Comparison of ENCODE assay signal across 16 cellular contexts in the genomic region with DNA sequence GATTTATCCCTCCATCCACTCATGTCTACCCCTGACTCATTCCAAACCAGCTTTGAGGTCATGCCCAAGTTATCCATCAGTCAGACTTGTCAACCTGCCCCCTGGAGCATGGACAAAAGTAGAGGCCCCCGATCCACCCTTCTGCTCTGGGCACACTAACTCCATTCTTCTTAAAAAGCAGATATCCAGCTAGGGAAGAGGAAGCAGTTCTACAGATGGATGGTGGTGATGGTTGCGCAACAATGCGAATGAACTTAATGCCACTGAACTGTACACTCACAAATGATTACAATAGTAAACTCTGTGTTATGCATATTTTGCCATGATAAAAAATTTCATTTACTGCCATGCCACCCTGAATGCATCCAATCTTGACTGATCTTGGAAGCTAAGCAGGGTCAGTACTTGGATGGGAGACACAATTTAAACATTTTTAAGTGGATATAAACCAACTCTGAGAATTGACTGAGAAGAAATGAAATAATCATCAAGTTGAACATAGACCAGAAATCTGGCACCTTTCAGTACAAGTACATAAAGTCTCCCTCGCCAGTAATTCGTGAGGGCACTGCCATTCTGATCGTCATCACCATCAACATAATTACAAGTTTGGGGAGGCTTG.
A peak's percentile ranks its signal among the peaks of the same experiment; 100 is the strongest.
DNase-seq lines count a peak whose midpoint lies in the region; FAIRE-seq and TF ChIP-seq lines count a peak whose summit lies in the region.
"Had no signal": no experiment of that assay in that cellular context is flagged by ENCODE, and none has a peak within 500 bp of the region (broad histone marks: within the 10 kb centered on the region; RNA-seq: fewer than 3 reads in every experiment).

No MANE protein-coding gene starts in this region.

- no peaks in the 10 kb centered on the region for H3K23me2 ChIP-seq in H1 (ENCODE audit: low read depth, low read length)

- no peak overlapping the region for H3K23ac ChIP-seq in H1 (ENCODE audit: insufficient read length)

- H4K8ac ChIP-seq in H1 (ENCODE audit: extremely low read depth, insufficient read depth, low read length) = no peak overlapping the region

- no peak for TF ChIP-seq EP300 in H1 (IDR thresholded peaks at IDR 0.05; ENCODE audit: borderline replicate concordance in 1 of 2, low read depth in 2 of 2, low read length in 2 of 2)

- no peak overlapping the region for H2BK5ac ChIP-seq in H1 (ENCODE audit: low read depth, low read length)

- H3K4me2 ChIP-seq in H1 (ENCODE audit: insufficient read depth in 1 of 2, low read depth in 2 of 2, low read length in 2 of 2) = no peak overlapping the region

- H3K9ac ChIP-seq in H1 (replicated peaks in 1 of 4; ENCODE audit: extremely low read depth in 1 of 4, low read depth in 3 of 4, low read length in 3 of 4) = no peak overlapping the region
- H3K9ac ChIP-seq in colonic mucosa (ENCODE audit: low read depth in 2 of 2, low read length in 2 of 2) = no peak overlapping the region

- H3K4me1 ChIP-seq in H1 (replicated peaks in 1 of 4; ENCODE audit: control insufficient read depth in 3 of 4, insufficient read depth in 4 of 4, low read length in 3 of 4) (no peaks in the 10 kb centered on the region), colonic mucosa (no peaks in the 10 kb centered on the region)

- in situ Hi-C loops in brain microvascular endothelial cell (cut with HindIII; ENCODE audit: low pct_ligation_motif_present, low sequenced_read_pairs) = no loop called here

- no peak for TF ChIP-seq CTCF in H1 (IDR thresholded peaks at IDR 0.05; ENCODE audit: control extremely low read depth in 1 of 3, insufficient read depth in 1 of 3, low read depth in 1 of 3, low read length in 3 of 3)
- TF ChIP-seq CTCF in brain microvascular endothelial cell (IDR thresholded peaks at IDR 0.05; ENCODE audit: low read depth, low read length, missing control alignments) = no peak
- TF ChIP-seq CTCF in colonic mucosa (IDR thresholded peaks at IDR 0.05) = no peak

- H3K4me3 ChIP-seq in H1 (ENCODE audit: extremely low read depth in 1 of 4, insufficient read depth in 2 of 4, low read depth in 3 of 4, low read length in 4 of 4) = no peak overlapping the region
- no peak overlapping the region for H3K4me3 ChIP-seq in brain microvascular endothelial cell (ENCODE audit: low read depth, low read length)
- no peak overlapping the region for H3K4me3 ChIP-seq in colonic mucosa

- no peaks in the 10 kb centered on the region for H3K9me3 ChIP-seq in H1 (ENCODE audit: insufficient read depth in 2 of 2, low read depth in 1 of 2, low read length in 1 of 2)
- no peaks in the 10 kb centered on the region for H3K9me3 ChIP-seq in colonic mucosa

- H3K79me2 ChIP-seq in H1 (ENCODE audit: control insufficient read depth in 1 of 2, insufficient read depth in 2 of 2, low read length in 2 of 2) = no peaks in the 10 kb centered on the region

- no peak overlapping the region for H2AFZ ChIP-seq in H1 (ENCODE audit: low read length)

- H3K27ac ChIP-seq in H1 (ENCODE audit: low read depth, low read length) (no peak overlapping the region), brain microvascular endothelial cell (no peak overlapping the region), colonic mucosa (no peak overlapping the region)
- H3K27ac ChIP-seq: C4-2B had no signal

- H3K14ac ChIP-seq in H1 (ENCODE audit: insufficient read length) = no peak overlapping the region

- peak; percentile 85 for DNase-seq in COR-L47 (lab: John Stamatoyannopoulos, UW)
- peak; percentile 69 for DNase-seq in NCI-H1105 treated with DMSO at 0.1 percent for 48 hours (lab: John Stamatoyannopoulos, UW)
- DNase-seq in H1 (ENCODE audit: low read depth in 1 of 2, low spot score in 2 of 2) = no peak
- DNase-seq in mucosa of gallbladder (ENCODE audit: low spot score) = peak; percentile 45
- DNase-seq in brain microvascular endothelial cell = no peak
- no peak for DNase-seq in activated naive CD4-positive, alpha-beta T cell (lab: John Stamatoyannopoulos, UW)
- DNase-seq in dermis blood vessel endothelial cell = no peak
- DNase-seq in colonic mucosa = no peak
- DNase-seq: activated gamma-delta T cell; naive thymus-derived CD4-positive, alpha-beta T cell; NCI-H187 treated with DMSO at 0.1 percent for 48 hours; PC-3; retina; T-helper 2 cell had no signal

- no peak overlapping the region for H2BK12ac ChIP-seq in H1 (ENCODE audit: low read depth, low read length)

- no peak overlapping the region for H2AK5ac ChIP-seq in H1 (ENCODE audit: low read depth, low read length)

- no peak overlapping the region for H3K56ac ChIP-seq in H1 (replicated peaks; ENCODE audit: insufficient read length, low read depth, low read length)

- POLR2A ChIA-PET in H1 (lab: Charles Lee; ENCODE audit: partially characterized antibody) = no interaction called here

- H4K91ac ChIP-seq in H1 (replicated peaks; ENCODE audit: insufficient read length, low read length) = no peak overlapping the region

- H3K18ac ChIP-seq in H1 (ENCODE audit: extremely low read depth, low read length) = no peak overlapping the region

- H2BK120ac ChIP-seq in H1 (replicated peaks; ENCODE audit: low read depth, low read length) = no peak overlapping the region

- H3K4ac ChIP-seq in H1 (replicated peaks; ENCODE audit: insufficient read length, low read depth, low read length) = no peak overlapping the region

- intact Hi-C loops in colonic mucosa (cut with DNase I) = no loop called here

- H4K5ac ChIP-seq in H1 (ENCODE audit: insufficient read length, low read depth, low read length) = no peak overlapping the region

- no peak overlapping the region for H2BK15ac ChIP-seq in H1 (ENCODE audit: low read length)

- TF ChIP-seq POLR2A in H1 (IDR thresholded peaks at IDR 0.05; ENCODE audit: control extremely low read depth in 1 of 2, low read depth in 2 of 2, low read length in 2 of 2) = no peak

- H3K79me1 ChIP-seq in H1 (ENCODE audit: low read depth, low read length) = no peaks in the 10 kb centered on the region

- no peak overlapping the region for H2BK20ac ChIP-seq in H1 (ENCODE audit: low read length)

- TF ChIP-seq RAD21 in H1 (IDR thresholded peaks at IDR 0.05 in 1 of 2, conservative IDR thresholded peaks at IDR 0.05 in 1 of 2; ENCODE audit: low read depth in 2 of 2, low read length in 2 of 2) = no peak

- FAIRE-seq in H1 (lab: Jason Lieb, UNC) = no peak
- FAIRE-seq: G401.6 had no signal

- H3K36me3 ChIP-seq in H1 (ENCODE audit: control insufficient read depth in 2 of 4, insufficient read depth in 4 of 4, low read length in 3 of 4) (no peaks in the 10 kb centered on the region), brain microvascular endothelial cell (replicated peaks) (no peaks in the 10 kb centered on the region), colonic mucosa (no peaks in the 10 kb centered on the region)

- CTCF ChIA-PET in H1 (lab: Charles Lee; ENCODE audit: partially characterized antibody) = interaction anchor here (0.6 to 2.5 kb wide), 4 partner anchors 13 to 237 kb away, joined by 3 to 9 read pairs (median 4); no protein-coding TSS in a partner anchor

- H4K20me1 ChIP-seq in H1 (replicated peaks in 1 of 2; ENCODE audit: control insufficient read depth in 1 of 2, insufficient read depth in 2 of 2, low read length in 2 of 2) = no peaks in the 10 kb centered on the region

- H3K27me3 ChIP-seq in H1 (replicated peaks in 1 of 4; ENCODE audit: control insufficient read depth in 3 of 4, extremely low read depth in 1 of 4, insufficient read depth in 3 of 4, low read length in 3 of 4) (no peaks in the 10 kb centered on the region), brain microvascular endothelial cell (replicated peaks) (no peaks in the 10 kb centered on the region), colonic mucosa (no peaks in the 10 kb centered on the region)

- WGBS in H1 (ENCODE audit: extremely low coverage in 1 of 2, insufficient coverage in 1 of 2, insufficient read length in 1 of 2, insufficient replicate concordance in 2 of 2, low coverage in 1 of 2, low lambda C conversion rate in 2 of 2, missing lambda C conversion rate in 1 of 2), 2 experiments = 90% methylated on average over 6 of the region's 6 CpGs; no CpG with 5 or more reads in 1 of the 2 experiments

TF ChIP-seq in H1, 55 proteins besides CTCF, POLR2A, EP300 and RAD21 (continues in another document):
- TF ChIP-seq HDAC6 (IDR thresholded peaks at IDR 0.05; ENCODE audit: low read depth, low read length) = no peak

Comparison
In these comparisons a context has a peak if more than half of its experiments do, and no peak if none do; other contexts are left out.
1. DNase-seq: peak in COR-L47 (single experiment), NCI-H1105 treated with DMSO at 0.1 percent for 48 hours (single experiment) and mucosa of gallbladder (single experiment); none in H1 (0 of 2), brain microvascular endothelial cell (single experiment), activated naive CD4-positive, alpha-beta T cell (0 of 4), dermis blood vessel endothelial cell (single experiment) and colonic mucosa (single experiment).